ENCODE assay signal across 27 cellular contexts in the genomic region with DNA sequence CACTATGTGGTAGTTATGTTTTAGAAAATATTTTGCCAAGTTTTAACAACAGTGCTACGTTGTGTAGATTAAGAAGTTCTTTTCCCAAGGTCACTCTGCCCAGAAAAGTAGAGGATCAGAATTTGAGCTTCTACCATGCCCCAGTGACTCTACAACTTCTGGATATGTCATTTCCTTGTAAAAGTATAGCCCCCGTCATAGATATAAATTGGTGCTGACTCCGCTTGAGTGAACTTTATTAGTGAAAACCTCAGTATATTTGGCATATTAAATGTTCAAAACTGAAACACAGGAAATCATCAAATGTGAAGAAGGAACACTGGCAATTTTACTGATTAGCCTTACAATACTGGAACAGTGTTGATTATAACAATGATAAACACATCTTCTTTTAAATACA.
"Had no signal": no experiment of that assay in that cellular context is flagged by ENCODE, and none has a peak within 500 bp of the region (broad histone marks: within the 10 kb centered on the region; RNA-seq: fewer than 3 reads in every experiment).

No MANE protein-coding gene starts in this region.

- ATAC-seq: activated CD8-positive, alpha-beta T cell treated with anti-CD3 and anti-CD28 coated beads for 36 hours; activated T-cell treated with anti-CD3 and anti-CD28 coated beads, Interleukin-2, amount 50 U/mL, for 4 hours; activated T-helper 17 cell treated with anti-CD3 and anti-CD28 coated beads, Interleukin-2, amount 50 U/mL, for 72 hours; effector memory CD8-positive, alpha-beta T cell; foreskin keratinocyte; gastrocnemius medialis; heart right ventricle; WTC11 had no signal

- H3K27me3 ChIP-seq: brain microvascular endothelial cell, esophagus muscularis mucosa, foreskin keratinocyte, gastrocnemius medialis, heart right ventricle had no signal

- H3K9me3 ChIP-seq: esophagus muscularis mucosa, gastrocnemius medialis, heart right ventricle had no signal

- H3K36me3 ChIP-seq: brain microvascular endothelial cell, esophagus muscularis mucosa, gastrocnemius medialis, heart right ventricle had no signal

- H3K4me1 ChIP-seq: esophagus muscularis mucosa, foreskin keratinocyte, heart right ventricle had no signal

- H3K27ac ChIP-seq: brain microvascular endothelial cell, esophagus muscularis mucosa, foreskin keratinocyte, gastrocnemius medialis, heart right ventricle had no signal

- DNase-seq: activated CD4-positive, alpha-beta T cell treated with anti-CD3 and anti-CD28 coated beads for 1 hour; activated CD4-positive, alpha-beta T cell treated with anti-CD3 and anti-CD28 coated beads for 48 hours; activated CD4-positive, alpha-beta T cell treated with anti-CD3 and anti-CD28 coated beads, Interleukin-2, amount 50 U/mL, for 1 hour; activated CD4-positive, alpha-beta T cell treated with anti-CD3 and anti-CD28 coated beads, Interleukin-2, amount 50 U/mL, for 48 hours; activated CD8-positive, alpha-beta memory T cell treated with anti-CD3 and anti-CD28 coated beads for 24 hours; activated CD8-positive, alpha-beta T cell treated with anti-CD3 and anti-CD28 coated beads for 36 hours; activated effector memory CD4-positive, alpha-beta T cell treated with Interleukin-2 at 50 U/mL for 16 hours; activated gamma-delta T cell treated with Interleukin-2 at 50 U/mL for 16 hours; activated naive CD4-positive, alpha-beta T cell treated with anti-CD3 and anti-CD28 coated beads, Interleukin-2, amount 50 U/mL, for 16 hours; activated naive CD4-positive, alpha-beta T cell treated with Interleukin-2 at 50 U/mL for 16 hours; activated T-cell treated with anti-CD3 and anti-CD28 coated beads, Interleukin-2, amount 50 U/mL, for 4 hours; amniotic stem cell; anterior cingulate cortex; brain microvascular endothelial cell; caudate nucleus; cortex of kidney; dermis blood vessel endothelial cell; effector CD4-positive, alpha-beta T cell; effector memory CD8-positive, alpha-beta T cell; erythroblast; foreskin keratinocyte; gastrocnemius medialis; heart right ventricle; T-helper 2 cell had no signal

- H3K4me3 ChIP-seq: esophagus muscularis mucosa, gastrocnemius medialis, heart right ventricle had no signal
